Comparison of ENCODE assay signal across 1 cellular context in genomic region chr9:135501261-135502167, GRCh38.
TF ChIP-seq lines count a peak whose summit lies in the region.

No MANE protein-coding gene starts in this region.

TF ChIP-seq in H1, 55 proteins besides CTCF, POLR2A, EP300 and RAD21:
- TF ChIP-seq CHD1 (IDR thresholded peaks at IDR 0.05; ENCODE audit: low read depth, low read length) (no peak), SUZ12 (IDR thresholded peaks at IDR 0.05; ENCODE audit: low read length) (no peak), SIRT6 (IDR thresholded peaks at IDR 0.05; ENCODE audit: low read length) (no peak), NANOG (IDR thresholded peaks at IDR 0.05; ENCODE audit: insufficient read depth, low read depth, low read length, poor library complexity, severe bottlenecking) (no peak), CEBPB (IDR thresholded peaks at IDR 0.05; ENCODE audit: low read depth, low read length) (no peak), TAF7 (optimal IDR thresholded peaks at IDR 0.05; ENCODE audit: borderline replicate concordance, low read depth, low read length) (no peak), KDM5A (IDR thresholded peaks at IDR 0.05; ENCODE audit: low read length) (no peak)
